In the genomic region with DNA sequence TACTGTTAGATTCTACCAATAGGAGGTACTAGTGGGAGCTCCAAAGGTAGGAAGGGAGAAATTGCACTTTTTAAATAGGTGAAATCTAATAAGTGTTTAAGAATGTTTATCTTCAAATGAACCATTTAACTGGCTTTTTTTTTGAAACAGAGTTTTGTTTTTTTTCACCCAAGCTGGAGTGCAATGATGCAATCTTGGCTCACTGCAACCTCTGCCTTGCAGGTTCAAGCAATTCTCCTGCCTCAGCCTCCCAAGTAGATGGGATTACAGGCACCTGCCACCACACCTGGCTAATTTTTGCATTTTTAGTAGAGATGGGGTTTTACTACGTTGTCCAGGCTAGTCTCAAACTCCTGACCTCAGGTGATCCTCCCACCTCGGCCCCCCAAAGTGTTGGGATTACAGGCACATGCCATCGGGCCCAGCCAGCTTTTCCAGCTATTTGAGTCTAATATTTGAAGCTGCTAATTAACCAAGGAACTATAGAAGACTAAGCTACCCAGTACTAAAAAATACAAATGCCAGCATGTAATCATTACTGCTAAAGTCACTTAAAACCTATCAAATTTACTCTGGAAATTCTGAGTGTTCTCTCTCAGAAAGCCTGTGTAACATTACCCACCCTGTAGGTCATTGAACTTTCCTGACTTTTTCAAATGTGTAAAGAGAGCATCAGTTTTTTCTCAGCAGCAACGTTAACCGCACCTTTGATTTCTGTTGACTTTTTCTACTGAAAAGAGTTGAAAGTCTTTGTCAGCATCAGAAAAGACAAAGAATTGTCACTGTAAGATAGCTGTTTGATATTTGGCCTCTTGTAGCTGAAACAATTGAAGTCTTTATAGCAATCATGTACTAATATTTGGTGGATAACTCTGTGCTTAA, we compare ENCODE assay signal across 21 cellular contexts. TPM values are rescaled to one million over a fixed set of nuclear protein-coding genes. Genes with fewer than 3 reads are reported as not detected.
DNase-seq lines count a peak whose midpoint lies in the region; ATAC-seq, FAIRE-seq and TF ChIP-seq lines count a peak whose summit lies in the region.
"Had no signal": no experiment of that assay in that cellular context is flagged by ENCODE, and none has a peak within 500 bp of the region (broad histone marks: within the 10 kb centered on the region; RNA-seq: fewer than 3 reads in every experiment).

No MANE protein-coding gene starts in this region.

- no peaks in the 10 kb centered on the region for H3K36me3 Mint-ChIP-seq in T-helper 1 cell treated with Interleukin-12 subunit alpha and Interleukin-12 subunit beta and Interleukin-4 antibody, amounts not matched to agents 30 μg/mL and 1 μg/mL, for 36 hours (ENCODE audit: low read depth)
- H3K36me3 Mint-ChIP-seq in CD8-positive, alpha-beta T cell = no peaks in the 10 kb centered on the region
- H3K36me3 Mint-ChIP-seq in activated naive CD8-positive, alpha-beta T cell = peaks cover 2% of the 10 kb centered on the region
- H3K36me3 Mint-ChIP-seq in nephron progenitor cell (ENCODE audit: low read depth) = no peaks in the 10 kb centered on the region
- H3K36me3 Mint-ChIP-seq: CD4-positive, alpha-beta memory T cell; IgD-negative memory B cell had no signal

- FAIRE-seq in D721Med (lab: Jason Lieb, UNC) = no peak

- peaks cover 3% of the 10 kb centered on the region for H3K27me3 Mint-ChIP-seq in T-helper 1 cell treated with Interleukin-12 subunit alpha and Interleukin-12 subunit beta and Interleukin-4 antibody, amounts not matched to agents 30 μg/mL and 1 μg/mL, for 36 hours (ENCODE audit: low read depth)
- no peaks in the 10 kb centered on the region for H3K27me3 Mint-ChIP-seq in CD8-positive, alpha-beta T cell (ENCODE audit: low read depth)
- no peaks in the 10 kb centered on the region for H3K27me3 Mint-ChIP-seq in activated naive CD8-positive, alpha-beta T cell
- H3K27me3 Mint-ChIP-seq in nephron progenitor cell (ENCODE audit: low read depth, poor library complexity) = peaks cover 6% of the 10 kb centered on the region
- H3K27me3 Mint-ChIP-seq: CD4-positive, alpha-beta memory T cell had no signal

- H3K9me3 Mint-ChIP-seq in T-helper 1 cell treated with Interleukin-12 subunit alpha and Interleukin-12 subunit beta and Interleukin-4 antibody, amounts not matched to agents 30 μg/mL and 1 μg/mL, for 36 hours = no peaks in the 10 kb centered on the region
- no peaks in the 10 kb centered on the region for H3K9me3 Mint-ChIP-seq in CD8-positive, alpha-beta T cell
- no peaks in the 10 kb centered on the region for H3K9me3 Mint-ChIP-seq in activated naive CD8-positive, alpha-beta T cell (ENCODE audit: low read depth)
- H3K9me3 Mint-ChIP-seq in nephron progenitor cell = no peaks in the 10 kb centered on the region
- H3K9me3 Mint-ChIP-seq: HFFc6, IgD-negative memory B cell had no signal

- DNase-seq in T-helper 1 cell (no peak), nephron progenitor cell (no peak), D721Med (ENCODE audit: insufficient read length, low spot score) (no peak)
- no peak for DNase-seq in CD8-positive, alpha-beta T cell
- DNase-seq: CD4-positive, alpha-beta memory T cell; DMS79 treated with DMSO at 0.1 percent for 48 hours; GOT3; HFFc6; NCI-H1105; NCI-H187 treated with DMSO at 0.1 percent for 48 hours; NK-92 treated with Interleukin-12 subunit alpha and Interleukin-12 subunit beta, amount 100 ng/mL, for 24 hours; SHP77 treated with DMSO at 0.1 percent for 48 hours had no signal

- no peaks in the 10 kb centered on the region for H3K27me3 ChIP-seq in CD8-positive, alpha-beta T cell (ENCODE audit: insufficient read depth, low read length)

- no peaks in the 10 kb centered on the region for H3K36me3 ChIP-seq in CD8-positive, alpha-beta T cell (ENCODE audit: insufficient read depth, low read length)

- H3K4me1 Mint-ChIP-seq in T-helper 1 cell treated with Interleukin-12 subunit alpha and Interleukin-12 subunit beta and Interleukin-4 antibody, amounts not matched to agents 30 μg/mL and 1 μg/mL, for 36 hours (ENCODE audit: low read depth) = peaks cover 26% of the 10 kb centered on the region
- peaks cover 23% of the 10 kb centered on the region for H3K4me1 Mint-ChIP-seq in CD8-positive, alpha-beta T cell (ENCODE audit: low read depth)
- peaks cover 23% of the 10 kb centered on the region for H3K4me1 Mint-ChIP-seq in activated naive CD8-positive, alpha-beta T cell (ENCODE audit: low read depth)
- peaks cover 20% of the 10 kb centered on the region for H3K4me1 Mint-ChIP-seq in nephron progenitor cell
- H3K4me1 Mint-ChIP-seq: B cell had no signal

- intact Hi-C loops in CD8-positive, alpha-beta T cell (cut with DNase I, micrococcal nuclease) = no loop called here

- CTCF ChIA-PET in CD8-positive, alpha-beta T cell (lab: Charles Lee) = interaction anchor here (0.7 to 7.0 kb wide), 6 partner anchors 9 to 723 kb away, joined by 3 to 67 read pairs (median 4); no protein-coding TSS in a partner anchor

- ATAC-seq in CD8-positive, alpha-beta T cell = peak; percentile 25
- ATAC-seq in GM18498 (IDR thresholded peaks at IDR 0.05; ENCODE audit: unreplicated experiment) = no peak
- no peak for ATAC-seq in HG02571 (IDR thresholded peaks at IDR 0.05; ENCODE audit: unreplicated experiment)

- no peaks in the 10 kb centered on the region for H3K9me3 ChIP-seq in CD8-positive, alpha-beta T cell (ENCODE audit: low read length)

- no peak overlapping the region for H3K4me3 ChIP-seq in CD8-positive, alpha-beta T cell (ENCODE audit: low read depth, low read length)

- POLR2A ChIA-PET in CD8-positive, alpha-beta T cell (lab: Charles Lee) = interaction anchor here (0.6 to 1.8 kb wide), 5 partner anchors 17 to 1021 kb away, joined by 3 to 5 read pairs (median 3); a partner anchor contains a TSS

- no peak overlapping the region for H3K27ac ChIP-seq in CD8-positive, alpha-beta T cell (ENCODE audit: low read depth, low read length)
- H3K27ac ChIP-seq: 22Rv1 had no signal

- H3K4me3 Mint-ChIP-seq in T-helper 1 cell treated with Interleukin-12 subunit alpha and Interleukin-12 subunit beta and Interleukin-4 antibody, amounts not matched to agents 30 μg/mL and 1 μg/mL, for 36 hours = no peak overlapping the region
- H3K4me3 Mint-ChIP-seq in CD8-positive, alpha-beta T cell = peak overlapping the region; percentile 13
- H3K4me3 Mint-ChIP-seq in activated naive CD8-positive, alpha-beta T cell = peak overlapping the region; percentile 57
- no peak overlapping the region for H3K4me3 Mint-ChIP-seq in nephron progenitor cell
- H3K4me3 Mint-ChIP-seq: B cell, HFFc6, IgD-negative memory B cell had no signal

- TF ChIP-seq CTCF in CD8-positive, alpha-beta T cell (IDR thresholded peaks at IDR 0.05) = no peak
- TF ChIP-seq CTCF in nephron progenitor cell (IDR thresholded peaks at IDR 0.05) = no peak
- TF ChIP-seq CTCF in D721Med (IDR thresholded peaks at IDR 0.05; ENCODE audit: insufficient read depth, missing control alignments) = no peak

- peak overlapping the region; percentile 12 for H3K27ac Mint-ChIP-seq in T-helper 1 cell treated with Interleukin-12 subunit alpha and Interleukin-12 subunit beta and Interleukin-4 antibody, amounts not matched to agents 30 μg/mL and 1 μg/mL, for 36 hours
- peak overlapping the region; percentile 35 for H3K27ac Mint-ChIP-seq in CD8-positive, alpha-beta T cell
- H3K27ac Mint-ChIP-seq in activated naive CD8-positive, alpha-beta T cell = peak overlapping the region; percentile 22
- peak overlapping the region; percentile 83 for H3K27ac Mint-ChIP-seq in nephron progenitor cell
- H3K27ac Mint-ChIP-seq: B cell, HFFc6, IgD-negative memory B cell had no signal

- peaks cover 54% of the 10 kb centered on the region for H3K4me1 ChIP-seq in CD8-positive, alpha-beta T cell (ENCODE audit: insufficient read depth, low read length)

RNA-seq across cellular contexts. Expression of a gene that starts 24.6 kb away (rescaled TPM):
- total RNA-seq in CD8-positive, alpha-beta T cell = 100 to 1,000 TPM; 128 to 129 TPM

RNA-seq across cellular contexts. Expression of a gene that starts 54.2 kb away (rescaled TPM):
- not detected for total RNA-seq in CD8-positive, alpha-beta T cell
- total RNA-seq: B cell; CD4-positive, alpha-beta memory T cell; G401; HFFc6; OCI-LY7 had no signal

Comparison
In these comparisons a context has a peak if more than half of its experiments do, and no peak if none do; other contexts are left out.
1. H3K27ac Mint-ChIP-seq: peak in every context shown above with its lines; median percentile 83 in nephron progenitor cell; 35 in CD8-positive, alpha-beta T cell; 22 in activated naive CD8-positive, alpha-beta T cell; 12 in T-helper 1 cell treated with Interleukin-12 subunit alpha and Interleukin-12 subunit beta and Interleukin-4 antibody, amounts not matched to agents 30 μg/mL and 1 μg/mL, for 36 hours.
2. H3K4me3 Mint-ChIP-seq: peak in CD8-positive, alpha-beta T cell (single experiment) and activated naive CD8-positive, alpha-beta T cell (single experiment); none in T-helper 1 cell treated with Interleukin-12 subunit alpha and Interleukin-12 subunit beta and Interleukin-4 antibody, amounts not matched to agents 30 μg/mL and 1 μg/mL, for 36 hours (single experiment) and nephron progenitor cell (single experiment).